In genomic region chr3:112143251-112143650, GRCh38 we compare ENCODE assay signal across 14 cellular contexts. TPM values are rescaled to one million over a fixed set of nuclear protein-coding genes. Genes with fewer than 3 reads are reported as not detected.
DNase-seq lines count a peak whose midpoint lies in the region; ATAC-seq and TF ChIP-seq lines count a peak whose summit lies in the region.
"Had no signal": no experiment of that assay in that cellular context is flagged by ENCODE, and none has a peak within 500 bp of the region (broad histone marks: within the 10 kb centered on the region; RNA-seq: fewer than 3 reads in every experiment).

No MANE protein-coding gene starts in this region.

- H3K27me3 ChIP-seq in CD4-positive, CD25-positive, alpha-beta regulatory T cell (ENCODE audit: control insufficient read depth, insufficient read depth, low read length), result no peaks in the 10 kb centered on the region
- H3K27me3 ChIP-seq in tibial artery, result no peaks in the 10 kb centered on the region
- H3K27me3 ChIP-seq: neural progenitor cell, Peyer's patch had no signal

- peak overlapping the region; percentile 66 for H3K4me3 ChIP-seq in CD4-positive, CD25-positive, alpha-beta regulatory T cell (ENCODE audit: low read depth, low read length)
- no peak overlapping the region for H3K4me3 ChIP-seq in tibial artery
- H3K4me3 ChIP-seq: left ventricle myocardium inferior, neural progenitor cell, Peyer's patch had no signal

- no peak overlapping the region for H3K27ac ChIP-seq in CD4-positive, CD25-positive, alpha-beta regulatory T cell (ENCODE audit: insufficient read depth, low read length, poor library complexity, severe bottlenecking)
- no peak overlapping the region for H3K27ac ChIP-seq in tibial artery
- H3K27ac ChIP-seq: left ventricle myocardium inferior, neural progenitor cell, Peyer's patch had no signal

- intact Hi-C loops in left colon (cut with DNase I, micrococcal nuclease) (no loop called here), tibial artery (cut with DNase I; ENCODE audit: low total_unique reads) (no loop called here)

- H3K4me1 Mint-ChIP-seq in CD4-positive, CD25-positive, alpha-beta regulatory T cell, result peaks cover 7 to 10% (median 8%) of the 10 kb centered on the region in 4 donors

- H3K36me3 Mint-ChIP-seq in CD4-positive, CD25-positive, alpha-beta regulatory T cell, result peaks cover 8% of the 10 kb centered on the region
- H3K36me3 Mint-ChIP-seq: neural progenitor cell had no signal

- H3K9me3 Mint-ChIP-seq in CD4-positive, CD25-positive, alpha-beta regulatory T cell, result peaks cover 0 to 34% (median 16%) of the 10 kb centered on the region in 7 donors

- peaks cover 6 to 15% of the 10 kb centered on the region in 2 experiments for H3K9me3 ChIP-seq in CD4-positive, CD25-positive, alpha-beta regulatory T cell (ENCODE audit: control insufficient read depth in 2 of 2, low read length in 2 of 2)
- H3K9me3 ChIP-seq in tibial artery, result peaks cover 0 to 21% (median 6%) of the 10 kb centered on the region in 3 donors
- H3K9me3 ChIP-seq: Peyer's patch had no signal

- peaks cover 14% of the 10 kb centered on the region for H3K27me3 Mint-ChIP-seq in CD4-positive, CD25-positive, alpha-beta regulatory T cell

- peak; percentile 68 to 72 for ATAC-seq in CD4-positive, CD25-positive, alpha-beta regulatory T cell (ENCODE audit: low read depth in 2 of 2)
- ATAC-seq in GM18520 (IDR thresholded peaks at IDR 0.05; ENCODE audit: unreplicated experiment), result peak; percentile 84
- peak; percentile 47 for ATAC-seq in HG03442 (IDR thresholded peaks at IDR 0.05; ENCODE audit: unreplicated experiment)
- ATAC-seq in HG02678 (IDR thresholded peaks at IDR 0.05; ENCODE audit: unreplicated experiment), result no peak
- ATAC-seq in left colon, result no peak
- ATAC-seq: sciatic nerve had no signal

- CTCF ChIA-PET in GM10248 (lab: Yijun Ruan, JAX), result no interaction called here

- DNase-seq in CD4-positive, CD25-positive, alpha-beta regulatory T cell, result peak in 1 of 3 donors; percentile 58
- DNase-seq in amniotic epithelial cell (ENCODE audit: low read depth), result peak; percentile 31
- no peak for DNase-seq in GM10248 (ENCODE audit: extremely low spot score)
- DNase-seq in left colon, result no peak
- no peak for DNase-seq in tibial artery
- DNase-seq: activated CD8-positive, alpha-beta memory T cell treated with anti-CD3 and anti-CD28 coated beads, Interleukin-2, amount 50 U/mL, for 4 hours; left ventricle myocardium inferior; NCI-H510A treated with DMSO at 0.1 percent for 48 hours; Peyer's patch had no signal

- no peaks in the 10 kb centered on the region for H3K4me1 ChIP-seq in CD4-positive, CD25-positive, alpha-beta regulatory T cell (ENCODE audit: control insufficient read depth, insufficient read depth, low read length, poor library complexity, severe bottlenecking)
- H3K4me1 ChIP-seq in tibial artery, result no peaks in the 10 kb centered on the region
- H3K4me1 ChIP-seq: left ventricle myocardium inferior, Peyer's patch had no signal

- peak overlapping the region; percentile 18 to 62 (median 60) for H3K27ac Mint-ChIP-seq in CD4-positive, CD25-positive, alpha-beta regulatory T cell
- H3K27ac Mint-ChIP-seq: neural progenitor cell had no signal

- H3K4me3 Mint-ChIP-seq in CD4-positive, CD25-positive, alpha-beta regulatory T cell, result peak overlapping the region; percentile 52 to 77 (median 70)
- H3K4me3 Mint-ChIP-seq: neural progenitor cell had no signal

- POLR2A ChIA-PET in GM10248 (lab: Yijun Ruan, JAX), result no interaction called here

- no peak for TF ChIP-seq CTCF in GM10248 (IDR thresholded peaks at IDR 0.05; ENCODE audit: control extremely low read depth, extremely low read depth, low read depth, missing control alignments)
- TF ChIP-seq CTCF in tibial artery (IDR thresholded peaks at IDR 0.05), result no peak

- no peaks in the 10 kb centered on the region for H3K36me3 ChIP-seq in CD4-positive, CD25-positive, alpha-beta regulatory T cell (ENCODE audit: control insufficient read depth, insufficient read depth, low read length)
- peaks cover 0 to 5% (median 0%) of the 10 kb centered on the region in 3 donors for H3K36me3 ChIP-seq in tibial artery
- H3K36me3 ChIP-seq: left ventricle myocardium inferior, neural progenitor cell, Peyer's patch had no signal

RNA-seq across cellular contexts. Expression of gene GCSAM, which starts 10.2 kb away (rescaled TPM):
- 11.8 TPM for total RNA-seq in CD4-positive, CD25-positive, alpha-beta regulatory T cell
- polyA plus RNA-seq in CD4-positive, CD25-positive, alpha-beta regulatory T cell, result 10 to 100 TPM in 2 of 4 donors, 1 to 10 TPM in 2; 8.1 to 13.6 (median 10.4) TPM
- under 1 TPM in 1 of 2 donors, not detected in 1; 0.50 TPM for total RNA-seq in left colon

RNA-seq across cellular contexts. Expression of gene C3orf52, which starts 57.1 kb away (rescaled TPM):
- 0.59 TPM for total RNA-seq in CD4-positive, CD25-positive, alpha-beta regulatory T cell
- polyA plus RNA-seq in CD4-positive, CD25-positive, alpha-beta regulatory T cell, result under 1 TPM; 0.13 to 0.67 (median 0.42) TPM
- 10 to 100 TPM; 35.7 to 35.8 TPM for total RNA-seq in left colon

Comparison
In these comparisons a context has a peak if more than half of its experiments do, and no peak if none do; other contexts are left out.
1. ATAC-seq: peak in CD4-positive, CD25-positive, alpha-beta regulatory T cell (2 of 2), GM18520 (single experiment) and HG03442 (single experiment); none in HG02678 (single experiment) and left colon (single experiment).
2. RNA of gene C3orf52, which starts 57.1 kb away (total RNA-seq): 35.7 to 35.8 TPM in left colon; 0.59 TPM in CD4-positive, CD25-positive, alpha-beta regulatory T cell (single experiment); every median in the first group is over 10 times any median in the second.